Comparison of ENCODE assay signal across 12 cellular contexts in genomic region chr9:95725045-95725444, GRCh38.
A peak's percentile ranks its signal among the peaks of the same experiment; 100 is the strongest.
DNase-seq lines count a peak whose midpoint lies in the region; ATAC-seq and TF ChIP-seq lines count a peak whose summit lies in the region.
"Had no signal": no experiment of that assay in that cellular context is flagged by ENCODE, and none has a peak within 500 bp of the region (broad histone marks: within the 10 kb centered on the region; RNA-seq: fewer than 3 reads in every experiment).

No MANE protein-coding gene starts in this region.

- peak; percentile 35 for DNase-seq in stimulated activated CD4-positive, alpha-beta T cell treated with anti-CD3 and anti-CD28 coated beads, Interleukin-15, amount 100 ng/mL, for 24 hours
- no peak for DNase-seq in stimulated activated CD4-positive, alpha-beta T cell treated with anti-CD3 and anti-CD28 coated beads, Interleukin-1b, Interleukin-23, amount 100 ng/mL, for 48 hours
- DNase-seq in NCI-H1092 treated with DMSO at 0.1 percent for 48 hours (lab: John Stamatoyannopoulos, UW): no peak
- no peak for DNase-seq in PC-9
- no peak for DNase-seq in NCI-H69 (lab: John Stamatoyannopoulos, UW)
- DNase-seq: cerebellar nuclear complex, left cardiac atrium, NCI-H2171 treated with DMSO at 0.1 percent for 48 hours, ovary had no signal

- H3F3A ChIP-seq in PC-9 (ENCODE audit: insufficient read depth, low read depth): no peaks in the 10 kb centered on the region

- no peak overlapping the region for H3K4me3 ChIP-seq in PC-9
- H3K4me3 ChIP-seq: ovary had no signal

- peaks cover 47% of the 10 kb centered on the region; the same call in 1 of the 2 replicates for H3K27me3 ChIP-seq in PC-9 (ENCODE audit: insufficient read depth, low read depth)
- H3K27me3 ChIP-seq: ovary had no signal

- no peak overlapping the region for H2AFZ ChIP-seq in PC-9

- H3K27me3 Mint-ChIP-seq in activated T-helper 17 cell treated with anti-CD3 and anti-CD28 coated beads, Interleukin-2, amount 50 U/mL, for 72 hours: no peaks in the 10 kb centered on the region

- H3K4me2 ChIP-seq in PC-9: no peak overlapping the region

- H3K36me3 Mint-ChIP-seq in activated T-helper 17 cell treated with anti-CD3 and anti-CD28 coated beads, Interleukin-2, amount 50 U/mL, for 72 hours (ENCODE audit: low read depth): no peaks in the 10 kb centered on the region

- CTCF ChIA-PET in PC-9 (lab: Charles Lee): no interaction called here

- H3K36me3 ChIP-seq in PC-9 (ENCODE audit: low read depth): no peaks in the 10 kb centered on the region
- H3K36me3 ChIP-seq: ovary had no signal

- POLR2A ChIA-PET in PC-9 (lab: Charles Lee; ENCODE audit: unreplicated experiment): no interaction called here

- no peaks in the 10 kb centered on the region for H3K4me1 ChIP-seq in PC-9 (replicated peaks; ENCODE audit: insufficient read depth)

- no TSS peak for BruUV-seq in PC-9 (replicated peaks; lab: Mats Ljungman, UMichigan)

- TF ChIP-seq CTCF in PC-9 (conservative IDR thresholded peaks at IDR 0.05): no peak

- H3K27ac ChIP-seq in PC-9: no peak overlapping the region
- H3K27ac ChIP-seq: ovary had no signal

- no peaks in the 10 kb centered on the region for H3K79me2 ChIP-seq in PC-9 (ENCODE audit: low read depth)

- peak overlapping the region; percentile 56 for H3K4me3 Mint-ChIP-seq in activated T-helper 17 cell treated with anti-CD3 and anti-CD28 coated beads, Interleukin-2, amount 50 U/mL, for 72 hours

- no peaks in the 10 kb centered on the region for H3K9me2 ChIP-seq in PC-9 (ENCODE audit: insufficient read depth)

- H4K20me1 ChIP-seq in PC-9 (ENCODE audit: insufficient read depth): no peaks in the 10 kb centered on the region

- H3K9me3 ChIP-seq in PC-9 (ENCODE audit: insufficient read depth, low read depth): no peaks in the 10 kb centered on the region; the same call in 1 of the 2 replicates
- H3K9me3 ChIP-seq: ovary had no signal

- H3K9me3 Mint-ChIP-seq in activated T-helper 17 cell treated with anti-CD3 and anti-CD28 coated beads, Interleukin-2, amount 50 U/mL, for 72 hours: peaks cover 6% of the 10 kb centered on the region

- peak overlapping the region; percentile 68 for H3K27ac Mint-ChIP-seq in activated T-helper 17 cell treated with anti-CD3 and anti-CD28 coated beads, Interleukin-2, amount 50 U/mL, for 72 hours

- intact Hi-C loops in PC-9 (cut with micrococcal nuclease; ENCODE audit: unreplicated experiment): loop anchor here (5.0 to 10.0 kb wide), 4 partner anchors 152 to 490 kb away; partner anchors contain the start of genes ERCC6L2 and PTCH1

- peaks cover 27% of the 10 kb centered on the region for H3K4me1 Mint-ChIP-seq in activated T-helper 17 cell treated with anti-CD3 and anti-CD28 coated beads, Interleukin-2, amount 50 U/mL, for 72 hours

- ATAC-seq in HG03175 (IDR thresholded peaks at IDR 0.05; ENCODE audit: unreplicated experiment) (peak; percentile 22), GM19455 (IDR thresholded peaks at IDR 0.05; ENCODE audit: unreplicated experiment) (no peak)
- peak; percentile 30 for ATAC-seq in activated T-helper 17 cell treated with anti-CD3 and anti-CD28 coated beads, Interleukin-2, amount 50 U/mL, for 72 hours (replicated peaks)
